14 cellular contexts compared by ENCODE assay signal in the genomic region with DNA sequence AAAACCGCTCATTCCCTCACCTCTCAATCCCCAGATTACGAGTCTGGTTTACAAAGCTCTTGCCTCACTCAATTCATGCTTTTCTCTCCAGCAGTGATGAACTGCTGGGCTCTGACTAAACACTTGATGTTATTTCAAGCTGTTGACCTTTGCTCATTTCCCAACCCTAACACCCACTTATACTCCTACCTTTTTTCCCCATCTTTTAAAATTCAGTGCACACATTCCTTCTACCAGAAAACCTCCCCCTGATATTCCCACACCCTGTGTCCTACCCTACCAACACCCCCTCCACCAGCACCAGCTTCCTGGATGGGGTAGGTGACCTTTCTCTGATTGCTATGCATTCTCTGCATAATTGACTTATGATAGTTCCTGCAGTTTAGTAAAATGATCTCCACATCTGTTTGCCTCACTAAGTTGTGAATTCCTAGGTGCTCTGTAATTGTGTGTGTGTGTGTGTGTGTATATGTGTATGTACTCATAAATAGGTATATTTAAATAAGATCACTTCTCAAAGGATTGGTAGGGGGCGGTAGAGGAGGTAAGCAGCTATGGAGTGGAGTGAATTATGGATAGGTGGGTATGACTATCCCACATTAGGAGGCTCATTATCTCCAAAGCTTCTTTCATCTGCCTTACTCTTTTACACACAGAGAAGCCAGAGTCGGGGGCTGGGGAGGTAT. TPM values are rescaled to one million over a fixed set of nuclear protein-coding genes. Genes with fewer than 3 reads are reported as not detected.
DNase-seq lines count a peak whose midpoint lies in the region; ATAC-seq and TF ChIP-seq lines count a peak whose summit lies in the region.
"Had no signal": no experiment of that assay in that cellular context is flagged by ENCODE, and none has a peak within 500 bp of the region (broad histone marks: within the 10 kb centered on the region; RNA-seq: fewer than 3 reads in every experiment).

No MANE protein-coding gene starts in this region.

- no peaks in the 10 kb centered on the region for H3K9me3 ChIP-seq in lung (ENCODE audit: control insufficient read depth in 2 of 2, insufficient read depth in 1 of 2, low read length in 1 of 2)
- H3K9me3 ChIP-seq in HAP-1: no peaks in the 10 kb centered on the region
- H3K9me3 ChIP-seq in T-helper 17 cell (ENCODE audit: control insufficient read depth, low read length, poor library complexity, severe bottlenecking): no peaks in the 10 kb centered on the region
- H3K9me3 ChIP-seq: Caco-2 had no signal

- H3K4me1 ChIP-seq in lung (ENCODE audit: control insufficient read depth in 2 of 2, insufficient read depth in 2 of 2, low read length in 2 of 2) (no peaks in the 10 kb centered on the region), HAP-1 (no peaks in the 10 kb centered on the region)

- peak; percentile 35 for TF ChIP-seq CTCF in AG09309 (IDR thresholded peaks at IDR 0.05; ENCODE audit: control insufficient read depth, insufficient read depth, low read depth, low read length, missing control alignments)
- TF ChIP-seq CTCF in lung (IDR thresholded peaks at IDR 0.05; ENCODE audit: control extremely low read depth, extremely low read depth): no peak

- H3K4me3 ChIP-seq in AG09309 (ENCODE audit: control insufficient read depth, low read depth, low read length): no peak overlapping the region
- H3K4me3 ChIP-seq in lung: no peak overlapping the region
- H3K4me3 ChIP-seq in HAP-1: no peak overlapping the region

- peaks cover 34% of the 10 kb centered on the region for H3K27me3 Mint-ChIP-seq in T-helper 17 cell

- no peak overlapping the region for H3K27ac ChIP-seq in lung (ENCODE audit: low read depth in 1 of 2, low read length in 1 of 2)

- DNase-seq in AG09309 (ENCODE audit: low read depth): peak; percentile 74
- DNase-seq in HS-5 (ENCODE audit: low read depth): peak; percentile 88
- peak; percentile 41 for DNase-seq in dermis blood vessel endothelial cell
- no peak for DNase-seq in lung (ENCODE audit: low spot score)
- no peak for DNase-seq in amniotic stem cell (lab: John Stamatoyannopoulos, UW)
- no peak for DNase-seq in HAP-1 (ENCODE audit: low spot score in 2 of 2)
- no peak for DNase-seq in T-helper 17 cell
- DNase-seq: activated CD4-positive, alpha-beta T cell treated with anti-CD3 and anti-CD28 coated beads for 1 hour; activated effector memory CD4-positive, alpha-beta T cell treated with Interleukin-2 at 50 U/mL for 16 hours; effector memory CD8-positive, alpha-beta T cell; NCI-H2171 treated with DMSO at 0.1 percent for 48 hours; SHP77 treated with DMSO at 0.1 percent for 48 hours had no signal

- 69 to 81% methylated on average over 4 of the region's 4 CpGs for WGBS in lung, 2 donors

- H3K36me3 ChIP-seq in lung (ENCODE audit: control insufficient read depth in 2 of 2, insufficient read depth in 2 of 2, low read length in 2 of 2): no peaks in the 10 kb centered on the region
- H3K36me3 ChIP-seq in HAP-1 (replicated peaks): no peaks in the 10 kb centered on the region

- no peaks in the 10 kb centered on the region for H3K27me3 ChIP-seq in lung (ENCODE audit: control insufficient read depth, insufficient read depth)
- H3K27me3 ChIP-seq in HAP-1 (ENCODE audit: low read depth): peaks cover 31% of the 10 kb centered on the region

- in situ Hi-C loops in HAP-1 (cut with MboI; ENCODE audit: low sequenced_read_pairs): no loop called here

- no peak overlapping the region for H3K27ac Mint-ChIP-seq in T-helper 17 cell
- H3K27ac Mint-ChIP-seq: effector memory CD8-positive, alpha-beta T cell had no signal

- peaks cover 5% of the 10 kb centered on the region for H3K4me1 Mint-ChIP-seq in T-helper 17 cell

- ATAC-seq in lung (ENCODE audit: insufficient read depth, low FRiP score): peak; percentile 19
- ATAC-seq in GM21717 (IDR thresholded peaks at IDR 0.05; ENCODE audit: unreplicated experiment): no peak
- no peak for ATAC-seq in T-helper 17 cell
- ATAC-seq: effector memory CD8-positive, alpha-beta T cell had no signal

- peaks cover 3% of the 10 kb centered on the region for H3K36me3 Mint-ChIP-seq in T-helper 17 cell (ENCODE audit: low read depth)

- H3K4me3 Mint-ChIP-seq in T-helper 17 cell: no peak overlapping the region
- H3K4me3 Mint-ChIP-seq: effector memory CD8-positive, alpha-beta T cell had no signal

RNA-seq across cellular contexts. Expression of a gene that starts 0.8 kb away (rescaled TPM):
- under 0.01 TPM in 1 of 2 replicates, not detected in the other for total RNA-seq in dermis blood vessel endothelial cell
- total RNA-seq in lung: not detected
- polyA plus RNA-seq in lung: under 1 TPM in 1 of 2 donors, not detected in 1; 0.02 TPM
- total RNA-seq in T-helper 17 cell: not detected

RNA-seq across cellular contexts. Expression of a gene that starts 16.0 kb away (rescaled TPM):
- total RNA-seq in dermis blood vessel endothelial cell: not detected in 2 replicates
- not detected for total RNA-seq in lung
- polyA plus RNA-seq in lung: not detected
- not detected for total RNA-seq in T-helper 17 cell
- total RNA-seq: Caco-2 had no signal

RNA-seq across cellular contexts. Expression of a gene that starts 19.0 kb away (rescaled TPM):
- total RNA-seq in dermis blood vessel endothelial cell: 1.5 and 2.9 TPM in 2 replicates
- 1 to 10 TPM; 1.2 to 5.1 TPM for total RNA-seq in lung
- under 1 TPM; 0.65 to 0.91 TPM for polyA plus RNA-seq in lung
- total RNA-seq in T-helper 17 cell: 1 to 10 TPM in 1 of 2 donors, under 1 TPM in 1; 0.91 to 1.3 TPM

RNA-seq across cellular contexts. Expression of a gene that starts 37.3 kb away (rescaled TPM):
- total RNA-seq in dermis blood vessel endothelial cell (521 and 692 TPM in 2 replicates), lung (10 to 100 TPM; 51.7 to 52.1 TPM), T-helper 17 cell (not detected)
- 10 to 100 TPM; 27.3 to 32.1 TPM for polyA plus RNA-seq in lung
- total RNA-seq: Caco-2 had no signal

Comparison
In these comparisons a context has a peak if more than half of its experiments do, and no peak if none do; other contexts are left out.
1. DNase-seq: peak in AG09309 (single experiment), HS-5 (single experiment) and dermis blood vessel endothelial cell (single experiment); none in lung (single experiment), amniotic stem cell (single experiment), HAP-1 (0 of 2) and T-helper 17 cell (0 of 3).